Comparison of ENCODE assay signal across 22 cellular contexts in the genomic region with DNA sequence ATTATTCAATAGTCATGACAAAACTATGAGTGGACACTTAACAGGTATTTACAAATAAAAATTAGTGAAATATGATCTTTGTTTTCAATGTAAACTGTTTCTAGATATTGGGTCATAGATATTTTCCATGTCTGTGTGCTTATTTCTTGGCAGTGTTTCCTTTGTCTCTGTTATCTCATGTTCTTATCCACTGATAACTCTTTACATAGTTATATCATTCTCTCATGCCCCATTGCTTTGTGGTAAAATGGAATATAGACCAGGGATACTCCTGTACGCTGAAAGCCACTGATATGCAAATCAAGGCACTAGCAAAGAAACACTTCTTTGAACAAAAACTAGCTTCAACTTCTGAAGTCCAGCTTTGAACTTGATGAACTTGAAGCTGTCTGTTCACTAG.
"Had no signal": no experiment of that assay in that cellular context is flagged by ENCODE, and none has a peak within 500 bp of the region (broad histone marks: within the 10 kb centered on the region; RNA-seq: fewer than 3 reads in every experiment).

No MANE protein-coding gene starts in this region.

- H3K27ac ChIP-seq: gastrocnemius medialis, neutrophil, pancreas, sigmoid colon, stomach, tibial artery had no signal

- H3K27ac Mint-ChIP-seq: effector memory CD8-positive, alpha-beta T cell; memory B cell; natural killer cell treated with Interleukin-12 subunit alpha and Interleukin-12 subunit beta and Interleukin-15 and Interleukin-18, amount 100 ng/mL, for 72 hours; stimulated activated effector memory CD8-positive, alpha-beta T cell treated with anti-CD3 and anti-CD28 coated beads, Interleukin-12 subunit alpha, Interleukin-12 subunit beta, amount 100 ng/mL, for 72 hours; type B pancreatic cell had no signal

- H3K4me1 Mint-ChIP-seq: memory B cell; neural crest cell; stimulated activated effector memory CD8-positive, alpha-beta T cell treated with anti-CD3 and anti-CD28 coated beads, Interleukin-12 subunit alpha, Interleukin-12 subunit beta, amount 100 ng/mL, for 72 hours had no signal

- H3K9me3 Mint-ChIP-seq: effector memory CD8-positive, alpha-beta T cell; memory B cell; natural killer cell treated with Interleukin-12 subunit alpha and Interleukin-12 subunit beta and Interleukin-15 and Interleukin-18, amount 100 ng/mL, for 72 hours; neural crest cell; stimulated activated effector memory CD8-positive, alpha-beta T cell treated with anti-CD3 and anti-CD28 coated beads, Interleukin-12 subunit alpha, Interleukin-12 subunit beta, amount 100 ng/mL, for 72 hours; type B pancreatic cell had no signal

- H3K36me3 ChIP-seq: gastrocnemius medialis, neutrophil, pancreas had no signal

- H3K4me3 ChIP-seq: gastrocnemius medialis, lung, pancreas, sigmoid colon, stomach, testis, tibial artery had no signal

- H3K36me3 Mint-ChIP-seq: memory B cell; natural killer cell treated with Interleukin-12 subunit alpha and Interleukin-12 subunit beta and Interleukin-15 and Interleukin-18, amount 100 ng/mL, for 72 hours; stimulated activated effector memory CD8-positive, alpha-beta T cell treated with anti-CD3 and anti-CD28 coated beads, Interleukin-12 subunit alpha, Interleukin-12 subunit beta, amount 100 ng/mL, for 72 hours had no signal

- H3K9me3 ChIP-seq: gastrocnemius medialis, neutrophil, pancreas, sigmoid colon, stomach, testis, tibial artery had no signal

- FAIRE-seq: endometrium, kidney, pancreas had no signal

- H3K27me3 Mint-ChIP-seq: effector memory CD8-positive, alpha-beta T cell; natural killer cell treated with Interleukin-12 subunit alpha and Interleukin-12 subunit beta and Interleukin-15 and Interleukin-18, amount 100 ng/mL, for 72 hours; type B pancreatic cell had no signal

- H3K27me3 ChIP-seq: gastrocnemius medialis, neutrophil, pancreas, sigmoid colon, stomach, testis, tibial artery had no signal

- DNase-seq: cortex of kidney; effector memory CD8-positive, alpha-beta T cell; gastrocnemius medialis; head of caudate nucleus; kidney; pancreas; sigmoid colon; stimulated activated CD4-positive, alpha-beta T cell treated with anti-CD3 and anti-CD28 coated beads, Interleukin-2, amount 100 ng/mL, for 24 hours; stimulated activated CD4-positive, alpha-beta T cell treated with anti-CD3 and anti-CD28 coated beads, Interleukin-4, amount 100 ng/mL, for 24 hours; stimulated activated naive CD4-positive, alpha-beta T cell treated with Interleukin-2 at 50 U/mL for 16 hours; stomach; substantia nigra; testis; tibial artery had no signal

- H3K4me3 Mint-ChIP-seq: effector memory CD8-positive, alpha-beta T cell; memory B cell; natural killer cell treated with Interleukin-12 subunit alpha and Interleukin-12 subunit beta and Interleukin-15 and Interleukin-18, amount 100 ng/mL, for 72 hours; neural crest cell; stimulated activated effector memory CD8-positive, alpha-beta T cell treated with anti-CD3 and anti-CD28 coated beads, Interleukin-12 subunit alpha, Interleukin-12 subunit beta, amount 100 ng/mL, for 72 hours; type B pancreatic cell had no signal
